ENCODE assay signal across 8 cellular contexts in genomic region chr6:159693128-159693893, GRCh38. TPM values are rescaled to one million over a fixed set of nuclear protein-coding genes. Genes with fewer than 3 reads are reported as not detected.
A peak's percentile ranks its signal among the peaks of the same experiment; 100 is the strongest.
DNase-seq lines count a peak whose midpoint lies in the region; ATAC-seq and TF ChIP-seq lines count a peak whose summit lies in the region.

Gene SOD2 (minus strand): TSS chr6:159693241. CDS start chr6:159693167, 74 bp downstream.

- TF ChIP-seq CTCF in GM23338 (conservative IDR thresholded peaks at IDR 0.05; ENCODE audit: low read depth in 2 of 2) (no peak), RWPE2 (IDR thresholded peaks at IDR 0.05; ENCODE audit: poor library complexity, severe bottlenecking) (no peak), fibroblast of the aortic adventitia (IDR thresholded peaks at IDR 0.05; ENCODE audit: insufficient read depth, low read length) (no peak), nephron (IDR thresholded peaks at IDR 0.05; ENCODE audit: unreplicated experiment in 3 of 3) (no peak)

- peak within 1 kb of the TSS; percentile 96 for H3K4me2 ChIP-seq in GM23338

- peak within 1 kb of the TSS; percentile 95 for H3K4me3 ChIP-seq in GM23338
- H3K4me3 ChIP-seq in RWPE2 (ENCODE audit: severe bottlenecking) = peak within 1 kb of the TSS; percentile 77
- peak within 1 kb of the TSS; percentile 95 for H3K4me3 ChIP-seq in fibroblast of the aortic adventitia (ENCODE audit: low read depth, low read length)

- H3K4me1 ChIP-seq in GM23338 (ENCODE audit: insufficient read depth) (peaks cover 18% of the 10 kb centered on the region), RWPE2 (ENCODE audit: insufficient read depth, poor library complexity, severe bottlenecking) (peaks cover 11% of the 10 kb centered on the region)

- peaks cover 11% of the 10 kb centered on the region; the same call in 1 of the 2 replicates for H4K20me1 ChIP-seq in GM23338 (replicated peaks; ENCODE audit: insufficient read depth)

- H3K9me2 ChIP-seq in GM23338 (ENCODE audit: insufficient read depth) = no peaks in the 10 kb centered on the region

- H3K36me3 ChIP-seq in GM23338 (ENCODE audit: insufficient read depth) (0 out of 2 replicates have a peak, but pooled peaks cover 4% of the 10 kb centered on the region), RWPE2 (ENCODE audit: low read depth) (peaks cover 10% of the 10 kb centered on the region)

- peak within 1 kb of the TSS; percentile 94 for H3K4me3 Mint-ChIP-seq in GM23338
- peak within 1 kb of the TSS; percentile 92 to 98 (median 97) for H3K4me3 Mint-ChIP-seq in nephron
- H3K4me3 Mint-ChIP-seq in stimulated activated naive CD8-positive, alpha-beta T cell treated with anti-CD3 and anti-CD28 coated beads, Interleukin-15, Interleukin-2, amounts not matched to agents 100 ng/mL and 50 ng/mL, for 24 hours = peak within 1 kb of the TSS; percentile 95

- H3K27me3 Mint-ChIP-seq in GM23338 (ENCODE audit: insufficient read depth, low read depth, poor library complexity) (peaks cover 11% of the 10 kb centered on the region), nephron (ENCODE audit: low read depth) (no peaks in the 10 kb centered on the region)
- no peaks in the 10 kb centered on the region for H3K27me3 Mint-ChIP-seq in stimulated activated naive CD8-positive, alpha-beta T cell treated with anti-CD3 and anti-CD28 coated beads, Interleukin-15, Interleukin-2, amounts not matched to agents 100 ng/mL and 50 ng/mL, for 24 hours

- H3K79me2 ChIP-seq in GM23338 (replicated peaks; ENCODE audit: insufficient read depth) = peaks cover 43% of the 10 kb centered on the region

- 0 out of 2 replicates have a peak, but pooled peaks cover 8% of the 10 kb centered on the region for H3F3A ChIP-seq in GM23338 (replicated peaks; ENCODE audit: low read depth)

- H3K4me1 Mint-ChIP-seq in GM23338 (peaks cover 20% of the 10 kb centered on the region), nephron (peaks cover 23% of the 10 kb centered on the region)
- peaks cover 51% of the 10 kb centered on the region for H3K4me1 Mint-ChIP-seq in stimulated activated naive CD8-positive, alpha-beta T cell treated with anti-CD3 and anti-CD28 coated beads, Interleukin-15, Interleukin-2, amounts not matched to agents 100 ng/mL and 50 ng/mL, for 24 hours (ENCODE audit: low read depth)

- ATAC-seq in GM23338 (peak; percentile 80), RWPE2 (ENCODE audit: low read depth) (peak; percentile 77)

- DNase-seq in EL (peak; percentile 85), GM23338 (ENCODE audit: low spot score) (peak; percentile 90), LHCN-M2 (ENCODE audit: low read depth) (peak; percentile 86), RWPE2 (ENCODE audit: low spot score) (peak; percentile 79), fibroblast of the aortic adventitia (ENCODE audit: low read depth) (peak; percentile 80)
- peak; percentile 72 for DNase-seq in activated T-helper 9 cell treated with anti-CD3 and anti-CD28 coated beads, Interleukin-2, amount 50 U/mL, for 16 hours (ENCODE audit: low read depth)

- H3K9me3 ChIP-seq in RWPE2 (ENCODE audit: severe bottlenecking) = no peaks in the 10 kb centered on the region

- H3K36me3 Mint-ChIP-seq in GM23338 (ENCODE audit: low read depth) (peaks cover 19% of the 10 kb centered on the region), nephron (ENCODE audit: low read depth) (peaks cover 20% of the 10 kb centered on the region)
- peaks cover 20% of the 10 kb centered on the region for H3K36me3 Mint-ChIP-seq in stimulated activated naive CD8-positive, alpha-beta T cell treated with anti-CD3 and anti-CD28 coated beads, Interleukin-15, Interleukin-2, amounts not matched to agents 100 ng/mL and 50 ng/mL, for 24 hours (ENCODE audit: low read depth)

- H3K27ac Mint-ChIP-seq in GM23338 (peak within 1 kb of the TSS; percentile 90), nephron (peak within 1 kb of the TSS; percentile 96 to 99 (median 98))
- H3K27ac Mint-ChIP-seq in stimulated activated naive CD8-positive, alpha-beta T cell treated with anti-CD3 and anti-CD28 coated beads, Interleukin-15, Interleukin-2, amounts not matched to agents 100 ng/mL and 50 ng/mL, for 24 hours = peak within 1 kb of the TSS; percentile 92

- no peaks in the 10 kb centered on the region for H3K27me3 ChIP-seq in GM23338 (ENCODE audit: insufficient read depth)
- H3K27me3 ChIP-seq in RWPE2 (ENCODE audit: insufficient read depth, poor library complexity, severe bottlenecking) = no peaks in the 10 kb centered on the region

- peak within 1 kb of the TSS; percentile 83 for H3K27ac ChIP-seq in GM23338 (ENCODE audit: low read depth)
- H3K27ac ChIP-seq in RWPE2 (ENCODE audit: poor library complexity, severe bottlenecking) = peak within 1 kb of the TSS; percentile 67

- peak within 1 kb of the TSS; percentile 84 for H2AFZ ChIP-seq in GM23338

- H3K9me3 Mint-ChIP-seq in GM23338 (no peaks in the 10 kb centered on the region), nephron (no peaks in the 10 kb centered on the region)
- no peaks in the 10 kb centered on the region for H3K9me3 Mint-ChIP-seq in stimulated activated naive CD8-positive, alpha-beta T cell treated with anti-CD3 and anti-CD28 coated beads, Interleukin-15, Interleukin-2, amounts not matched to agents 100 ng/mL and 50 ng/mL, for 24 hours

TF ChIP-seq in GM23338, 12 proteins besides CTCF, POLR2A, EP300 and RAD21 (continues in another document):
- TF ChIP-seq EZH2 (IDR thresholded peaks at IDR 0.05; ENCODE audit: low read depth, unreplicated experiment) (no peak), POLR2AphosphoS5 (IDR thresholded peaks at IDR 0.05; ENCODE audit: low read depth) (peak; percentile 87), ETS1 (IDR thresholded peaks at IDR 0.05) (no peak), REST (IDR thresholded peaks at IDR 0.05; ENCODE audit: unreplicated experiment) (peak; percentile 13), JUNB (IDR thresholded peaks at IDR 0.05; ENCODE audit: unreplicated experiment) (no peak), EZH2phosphoT487 (IDR thresholded peaks at IDR 0.05; ENCODE audit: unreplicated experiment) (no peak)

RNA-seq across cellular contexts. Expression of gene SOD2, which starts in this region (rescaled TPM):
- total RNA-seq in GM23338 (2014; rRNA removed; shearing (Covaris generic)) = 73.0 and 97.0 TPM in 2 replicates
- polyA plus RNA-seq in GM23338 (2016; fragmentation: Nextera tagmentation; extraction: Ambion mirVana) = 40.2 and 44.1 TPM in 2 replicates
- total RNA-seq in LHCN-M2 (2014; rRNA removed) = 123 and 154 TPM in 2 replicates
- 143 TPM for polyA plus RNA-seq in LHCN-M2 (2012)
- 184 and 504 TPM in 2 replicates for total RNA-seq in fibroblast of the aortic adventitia (ENCODE audit: low replicate concordance)

Comparison
In these comparisons a context has a peak if more than half of its experiments do, and no peak if none do; other contexts are left out.
1. Peak in every context shown above with its lines: DNase-seq, ATAC-seq, H3K4me3 ChIP-seq and H3K27ac ChIP-seq.